Comparison of ENCODE assay signal across 17 cellular contexts in genomic region chr6:115441671-115442070, GRCh38.
DNase-seq lines count a peak whose midpoint lies in the region; ATAC-seq and TF ChIP-seq lines count a peak whose summit lies in the region.
"Had no signal": no experiment of that assay in that cellular context is flagged by ENCODE, and none has a peak within 500 bp of the region (broad histone marks: within the 10 kb centered on the region; RNA-seq: fewer than 3 reads in every experiment).

No MANE protein-coding gene starts in this region.

- H3K27me3 ChIP-seq in psoas muscle (ENCODE audit: insufficient read depth in 3 of 3, low read length in 2 of 3) (no peaks in the 10 kb centered on the region), SJCRH30 (no peaks in the 10 kb centered on the region)

- H3K9me3 ChIP-seq in psoas muscle (no peaks in the 10 kb centered on the region), SJCRH30 (replicated peaks) (peaks cover 2% of the 10 kb centered on the region; the same call in 1 of the 2 replicates)

- H3K4me3 ChIP-seq in psoas muscle (no peak overlapping the region), SJCRH30 (no peak overlapping the region)
- H3K4me3 ChIP-seq: GM12878 had no signal

- DNase-seq in AG09319 (ENCODE audit: extremely low read depth, low read depth) (peak; percentile 20), GM04503 (ENCODE audit: low read depth) (peak; percentile 16), dedifferentiated amniotic fluid mesenchymal stem cell (ENCODE audit: extremely low spot score) (peak; percentile 75), sciatic nerve (ENCODE audit: low spot score) (no peak), psoas muscle (no peak), SJCRH30 (no peak)
- DNase-seq: CD4-positive, alpha-beta T cell; DMS53; GOT3; NCI-H1105; NCI-H1694 treated with DMSO at 0.1 percent for 48 hours; NCI-H226; SHP77 had no signal

- 50 to 61% (median 51%) methylated on average over 1 of the region's 1 CpG for WGBS in psoas muscle, 3 donors

- ATAC-seq in sciatic nerve (peak; percentile 57), psoas muscle (no peak), HG03139 (IDR thresholded peaks at IDR 0.05; ENCODE audit: unreplicated experiment) (no peak), GM21825 (IDR thresholded peaks at IDR 0.05; ENCODE audit: unreplicated experiment) (no peak)
- ATAC-seq: GM12878, Panc1 had no signal

- TF ChIP-seq CTCF in AG09319 (IDR thresholded peaks at IDR 0.05; ENCODE audit: low read depth, low read length) (no peak), psoas muscle (IDR thresholded peaks at IDR 0.05) (no peak)

- H3K27ac ChIP-seq in psoas muscle (no peak overlapping the region), SJCRH30 (no peak overlapping the region)

- H3K4me1 ChIP-seq in psoas muscle, result no peaks in the 10 kb centered on the region
- H3K4me1 ChIP-seq in SJCRH30, result peaks cover 4% of the 10 kb centered on the region; the same call in 1 of the 2 replicates

- intact Hi-C loops in sciatic nerve (cut with DNase I), result no loop called here
- intact Hi-C loops in psoas muscle (cut with DNase I), result no loop called here

- no peaks in the 10 kb centered on the region for H3K36me3 ChIP-seq in psoas muscle (ENCODE audit: insufficient read depth in 1 of 2, low read depth in 1 of 2)
- no peaks in the 10 kb centered on the region for H3K36me3 ChIP-seq in SJCRH30

Comparison
In these comparisons a context has a peak if more than half of its experiments do, and no peak if none do; other contexts are left out.
1. DNase-seq: peak in AG09319 (single experiment), GM04503 (single experiment) and dedifferentiated amniotic fluid mesenchymal stem cell (single experiment); none in sciatic nerve (single experiment), psoas muscle (0 of 2) and SJCRH30 (0 of 2).